Comparison of ENCODE assay signal across 19 cellular contexts in the genomic region with DNA sequence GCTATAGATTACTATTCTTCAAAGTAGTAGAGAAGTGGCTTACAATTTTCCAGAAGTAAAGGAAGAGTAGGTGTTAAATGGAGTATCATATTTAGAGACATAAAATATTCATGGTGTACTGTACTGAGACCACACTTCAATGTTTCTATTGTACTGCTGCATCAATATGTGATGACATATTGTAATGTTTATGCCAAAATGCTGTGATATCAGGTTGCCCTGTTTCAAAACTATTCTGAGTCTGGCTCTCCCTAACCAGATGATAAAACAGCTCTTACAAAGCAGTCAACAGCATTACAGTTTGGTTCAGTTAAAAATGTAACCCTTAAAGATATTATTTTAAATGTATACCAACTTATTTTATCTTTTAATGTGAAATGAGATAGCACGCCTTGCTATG. TPM values are rescaled to one million over a fixed set of nuclear protein-coding genes. Genes with fewer than 3 reads are reported as not detected.
"Had no signal": no experiment of that assay in that cellular context is flagged by ENCODE, and none has a peak within 500 bp of the region (broad histone marks: within the 10 kb centered on the region; RNA-seq: fewer than 3 reads in every experiment).

No MANE protein-coding gene starts in this region.

- H3K9me3 ChIP-seq: body of pancreas, esophagus squamous epithelium had no signal

- H2AFZ ChIP-seq: hepatocyte had no signal

- H3K36me3 Mint-ChIP-seq: stimulated activated effector memory CD8-positive, alpha-beta T cell treated with anti-CD3 and anti-CD28 coated beads, Interleukin-12 subunit alpha, Interleukin-12 subunit beta, amount 100 ng/mL, for 72 hours; WTC11 had no signal

- ATAC-seq: WTC11 had no signal

- H3K27ac Mint-ChIP-seq: activated CD4-positive, alpha-beta memory T cell treated with anti-CD3 and anti-CD28 coated beads, Interleukin-2, amount 10 ng/mL, durations not matched to agents 7 days and 5 days; activated T-cell treated with anti-CD3 and anti-CD28 coated beads, Interleukin-2, amount 50 U/mL, for 24 hours; nephron progenitor cell; progenitor cell of endocrine pancreas; stimulated activated effector memory CD8-positive, alpha-beta T cell treated with anti-CD3 and anti-CD28 coated beads, Interleukin-12 subunit alpha, Interleukin-12 subunit beta, amount 100 ng/mL, for 72 hours; WTC11 had no signal

- H3K27me3 Mint-ChIP-seq: activated CD4-positive, alpha-beta memory T cell treated with anti-CD3 and anti-CD28 coated beads, Interleukin-2, amount 10 ng/mL, durations not matched to agents 7 days and 5 days; activated T-cell treated with anti-CD3 and anti-CD28 coated beads, Interleukin-2, amount 50 U/mL, for 24 hours; progenitor cell of endocrine pancreas had no signal

- H3K4me3 ChIP-seq: body of pancreas, coronary artery, esophagus squamous epithelium, hepatocyte had no signal

- H3K4me2 ChIP-seq: hepatocyte had no signal

- H3K27ac ChIP-seq: body of pancreas, coronary artery, esophagus squamous epithelium, hepatocyte had no signal

- H3K9me3 Mint-ChIP-seq: activated CD4-positive, alpha-beta memory T cell treated with anti-CD3 and anti-CD28 coated beads, Interleukin-2, amount 10 ng/mL, durations not matched to agents 7 days and 5 days; activated T-cell treated with anti-CD3 and anti-CD28 coated beads, Interleukin-2, amount 50 U/mL, for 24 hours; nephron progenitor cell; stimulated activated effector memory CD8-positive, alpha-beta T cell treated with anti-CD3 and anti-CD28 coated beads, Interleukin-12 subunit alpha, Interleukin-12 subunit beta, amount 100 ng/mL, for 72 hours; WTC11 had no signal

- H3K27me3 ChIP-seq: body of pancreas, esophagus squamous epithelium, hepatocyte had no signal

- H3K79me2 ChIP-seq: hepatocyte had no signal

- H3K4me3 Mint-ChIP-seq: activated CD4-positive, alpha-beta memory T cell treated with anti-CD3 and anti-CD28 coated beads, Interleukin-2, amount 10 ng/mL, durations not matched to agents 7 days and 5 days; activated T-cell treated with anti-CD3 and anti-CD28 coated beads, Interleukin-2, amount 50 U/mL, for 24 hours; nephron progenitor cell; stimulated activated effector memory CD8-positive, alpha-beta T cell treated with anti-CD3 and anti-CD28 coated beads, Interleukin-12 subunit alpha, Interleukin-12 subunit beta, amount 100 ng/mL, for 72 hours; WTC11 had no signal

- DNase-seq: activated CD4-positive, alpha-beta memory T cell treated with anti-CD3 and anti-CD28 coated beads, Interleukin-2, amount 10 ng/mL, durations not matched to agents 7 days and 5 days; activated CD4-positive, alpha-beta T cell treated with anti-CD3 and anti-CD28 coated beads for 4 hours; activated naive CD4-positive, alpha-beta T cell treated with anti-CD3 and anti-CD28 coated beads, Interleukin-2, amount 50 U/mL, for 16 hours; activated T-cell treated with anti-CD3 and anti-CD28 coated beads, Interleukin-2, amount 50 U/mL, for 24 hours; body of pancreas; effector CD4-positive, alpha-beta T cell; esophagus squamous epithelium; nephron progenitor cell; occipital lobe had no signal

RNA-seq across cellular contexts. Expression of gene ACOT12, which starts 30.8 kb away (rescaled TPM):
- total RNA-seq: activated CD4-positive, alpha-beta memory T cell treated with anti-CD3 and anti-CD28 coated beads, Interleukin-2, amount 10 ng/mL, durations not matched to agents 7 days and 5 days; body of pancreas; endothelial cell of umbilical vein; esophagus squamous epithelium; glomerular endothelial cell; kidney epithelial cell; progenitor cell of endocrine pancreas; sciatic nerve; T-helper 2 cell treated with Interferon-gamma antibody and Interleukin-4, amounts not matched to agents 100 ng/mL and 5 ng/mL, for 36 hours; WTC11 had no signal
